In genomic region chr20:36119537-36119936, GRCh38 we compare ENCODE assay signal across 25 cellular contexts. TPM values are rescaled to one million over a fixed set of nuclear protein-coding genes. Genes with fewer than 3 reads are reported as not detected.
DNase-seq lines count a peak whose midpoint lies in the region; ATAC-seq, FAIRE-seq and TF ChIP-seq lines count a peak whose summit lies in the region.
"Had no signal": no experiment of that assay in that cellular context is flagged by ENCODE, and none has a peak within 500 bp of the region (broad histone marks: within the 10 kb centered on the region; RNA-seq: fewer than 3 reads in every experiment).

No MANE protein-coding gene starts in this region.

- H2AFZ ChIP-seq in IMR-90 (replicated peaks; ENCODE audit: low read length, poor library complexity) = no peak overlapping the region
- no peak overlapping the region for H2AFZ ChIP-seq in trophoblast cell (ENCODE audit: insufficient read depth, low read length, poor library complexity)

- no peak overlapping the region for H3K4me3 Mint-ChIP-seq in Caco-2 (ENCODE audit: unreplicated experiment)
- no peak overlapping the region for H3K4me3 Mint-ChIP-seq in T-helper 2 cell treated with Interferon-gamma antibody and Interleukin-4, amounts not matched to agents 5 μg/mL and 100 μg/mL, for 36 hours
- H3K4me3 Mint-ChIP-seq: CD14-positive monocyte; CD4-positive, alpha-beta memory T cell; CD4-positive, CD25-positive, alpha-beta regulatory T cell; CD8-positive, alpha-beta memory T cell had no signal

- H4K5ac ChIP-seq in IMR-90 (ENCODE audit: low read depth, low read length) = no peak overlapping the region

- no peaks in the 10 kb centered on the region for H3K9me3 Mint-ChIP-seq in Caco-2 (ENCODE audit: unreplicated experiment)
- H3K9me3 Mint-ChIP-seq in T-helper 2 cell treated with Interferon-gamma antibody and Interleukin-4, amounts not matched to agents 5 μg/mL and 100 μg/mL, for 36 hours = no peaks in the 10 kb centered on the region
- H3K9me3 Mint-ChIP-seq: CD4-positive, alpha-beta memory T cell; CD4-positive, CD25-positive, alpha-beta regulatory T cell; CD8-positive, alpha-beta memory T cell had no signal

- peaks cover 4% of the 10 kb centered on the region for H3K9me1 ChIP-seq in IMR-90 (ENCODE audit: insufficient read depth, low read length)

- H3K9ac ChIP-seq in IMR-90 (ENCODE audit: low read depth, low read length) (no peak overlapping the region), trophoblast cell (ENCODE audit: low read length) (no peak overlapping the region)
- H3K9ac ChIP-seq: BLaER1 had no signal

- H3K27me3 ChIP-seq in Caco-2 (replicated peaks; ENCODE audit: control insufficient read depth, insufficient read depth, low read length) (no peaks in the 10 kb centered on the region), IMR-90 (ENCODE audit: control insufficient read depth, insufficient read depth, low read length) (peaks cover 20% of the 10 kb centered on the region), Panc1 (ENCODE audit: control insufficient read depth, insufficient read depth, low read length) (peaks cover 2% of the 10 kb centered on the region; the same call in 1 of the 2 replicates), trophoblast cell (ENCODE audit: insufficient read depth, low read length) (no peaks in the 10 kb centered on the region), pancreas (no peaks in the 10 kb centered on the region), heart right ventricle (no peaks in the 10 kb centered on the region)
- H3K27me3 ChIP-seq: BE2C, BLaER1 had no signal

- intact Hi-C loops in Caco-2 (cut with micrococcal nuclease; ENCODE audit: unreplicated experiment) = no loop called here
- intact Hi-C loops in IMR-90 (cut with micrococcal nuclease) = no loop called here
- intact Hi-C loops in Panc1 (cut with micrococcal nuclease; ENCODE audit: unreplicated experiment) = no loop called here
- intact Hi-C loops in pancreas (cut with DNase I) = no loop called here
- intact Hi-C loops in heart right ventricle (cut with DNase I) = no loop called here

- ATAC-seq in IMR-90 (ENCODE audit: low read depth) (no peak), Panc1 (0 out of 2 replicates have a peak, but pooled peaks have one; percentile 27), pancreas (no peak), heart right ventricle (no peak)

- H2BK20ac ChIP-seq in IMR-90 (ENCODE audit: low read depth, low read length) = no peak overlapping the region

- H2BK5ac ChIP-seq in IMR-90 (ENCODE audit: low read depth, low read length, poor library complexity, severe bottlenecking) = no peak overlapping the region
- H2BK5ac ChIP-seq in trophoblast cell (ENCODE audit: low read depth, low read length, poor library complexity) = no peak overlapping the region

- DNase-seq in Caco-2 (no peak), IMR-90 (no peak), Panc1 (ENCODE audit: low read depth, low spot score) (no peak), trophoblast cell (no peak), pancreas (no peak), heart right ventricle (no peak)
- no peak for DNase-seq in T-helper 2 cell treated with Interferon-gamma antibody and Interleukin-4, amounts not matched to agents 5 μg/mL and 100 μg/mL, for 36 hours (ENCODE audit: low spot score)
- DNase-seq: 8988T; ACHN; BE2C; C1 segment of cervical spinal cord; Calu3; CD4-positive, alpha-beta memory T cell; CD4-positive, CD25-positive, alpha-beta regulatory T cell; CD8-positive, alpha-beta memory T cell; COR-L47; DMS79 treated with DMSO at 0.1 percent for 48 hours; GF-D8 had no signal

- H3K4me1 Mint-ChIP-seq in Caco-2 (ENCODE audit: low read depth, unreplicated experiment) = peaks cover 28% of the 10 kb centered on the region
- no peaks in the 10 kb centered on the region for H3K4me1 Mint-ChIP-seq in T-helper 2 cell treated with Interferon-gamma antibody and Interleukin-4, amounts not matched to agents 5 μg/mL and 100 μg/mL, for 36 hours (ENCODE audit: low read depth)
- H3K4me1 Mint-ChIP-seq: CD4-positive, alpha-beta memory T cell; CD4-positive, CD25-positive, alpha-beta regulatory T cell; CD8-positive, alpha-beta memory T cell had no signal

- no peak overlapping the region for H2BK12ac ChIP-seq in trophoblast cell (ENCODE audit: low read length)

- H3K4me3 ChIP-seq in Caco-2 (ENCODE audit: low read depth, low read length) (no peak overlapping the region), IMR-90 (ENCODE audit: insufficient read depth, low read depth, low read length) (no peak overlapping the region), Panc1 (ENCODE audit: low read depth in 2 of 2, low read length in 2 of 2) (no peak overlapping the region), trophoblast cell (ENCODE audit: low read depth, low read length) (no peak overlapping the region), pancreas (no peak overlapping the region), heart right ventricle (no peak overlapping the region)
- H3K4me3 ChIP-seq: BLaER1 had no signal

- H2AK9ac ChIP-seq in IMR-90 (replicated peaks; ENCODE audit: low read depth, low read length, poor library complexity) = no peak overlapping the region

- BruUV-seq in Caco-2 (replicated peaks; lab: Mats Ljungman, UMichigan) (no TSS peak), IMR-90 (replicated peaks; lab: Mats Ljungman, UMichigan) (no TSS peak), Panc1 (replicated peaks; lab: Mats Ljungman, UMichigan) (no TSS peak)

- 83% methylated on average over 1 of the region's 6 CpGs; no CpG with 5 or more reads in 1 of the 2 experiments for WGBS in IMR-90 (ENCODE audit: extremely low coverage in 2 of 2, insufficient read length in 1 of 2), 2 experiments
- no CpG with 5 or more reads among the region's 6 CpGs for WGBS in trophoblast cell (ENCODE audit: extremely low coverage, insufficient coverage, insufficient read length)
- WGBS in pancreas, 2 donors = 90 to 100% methylated on average over 6 of the region's 6 CpGs
- 79 to 88% methylated on average over 6 of the region's 6 CpGs for WGBS in heart right ventricle, 2 donors

- H2AK5ac ChIP-seq in IMR-90 (ENCODE audit: low read depth, low read length) = peak overlapping the region; percentile 24; the same call in 1 of the 2 replicates
- no peak overlapping the region for H2AK5ac ChIP-seq in trophoblast cell (ENCODE audit: low read length)

- no peak overlapping the region for H4K12ac ChIP-seq in trophoblast cell (ENCODE audit: low read depth, low read length)

- TF ChIP-seq CTCF in Caco-2 (IDR thresholded peaks at IDR 0.05; ENCODE audit: insufficient read depth in 1 of 2, low read depth in 1 of 2, low read length in 1 of 2, severe bottlenecking in 1 of 2, unreplicated experiment in 1 of 2) (no peak), IMR-90 (conservative IDR thresholded peaks at IDR 0.05; ENCODE audit: low read depth, low read length) (no peak), Panc1 (IDR thresholded peaks at IDR 0.05) (no peak), pancreas (IDR thresholded peaks at IDR 0.05) (no peak), heart right ventricle (IDR thresholded peaks at IDR 0.05) (no peak)

- H3K79me1 ChIP-seq in IMR-90 (ENCODE audit: low read depth in 1 of 2, low read length in 2 of 2) (no peaks in the 10 kb centered on the region), trophoblast cell (ENCODE audit: low read length) (peaks cover 2% of the 10 kb centered on the region)

- H3K27ac ChIP-seq in IMR-90 (ENCODE audit: insufficient read depth, low read length) (no peak overlapping the region), Panc1 (ENCODE audit: low read length) (no peak overlapping the region), trophoblast cell (ENCODE audit: low read depth, low read length) (no peak overlapping the region), pancreas (no peak overlapping the region), heart right ventricle (no peak overlapping the region)
- H3K27ac ChIP-seq: BLaER1 had no signal

- POLR2A ChIA-PET in Caco-2 (lab: Charles Lee) (no interaction called here), IMR-90 (lab: Charles Lee; ENCODE audit: unreplicated experiment) (no interaction called here), Panc1 (lab: Charles Lee) (no interaction called here)

- no peak overlapping the region for H3K23ac ChIP-seq in IMR-90 (ENCODE audit: low read depth, low read length)
- H3K23ac ChIP-seq in trophoblast cell (ENCODE audit: low read length) = peak overlapping the region; percentile 23

- no peak for FAIRE-seq in pancreas (lab: Jason Lieb, UNC)
- FAIRE-seq: A204.1, D721Med, G401.6, GM12891, GM19239 had no signal

- no peak for TF ChIP-seq POLR2A in IMR-90 (IDR thresholded peaks at IDR 0.05; ENCODE audit: low read depth, low read length)

- H3K56ac ChIP-seq in IMR-90 (ENCODE audit: extremely low read depth, insufficient read depth, low read length) = no peak overlapping the region

- no peak overlapping the region for H4K8ac ChIP-seq in IMR-90 (ENCODE audit: low read depth in 2 of 2, low read length in 2 of 2)
- no peak overlapping the region for H4K8ac ChIP-seq in trophoblast cell (ENCODE audit: low read depth, low read length)

- H2BK15ac ChIP-seq in IMR-90 (ENCODE audit: low read depth, low read length) = no peak overlapping the region

- H3K4me2 ChIP-seq in IMR-90 (ENCODE audit: low read depth, low read length) = no peak overlapping the region
- no peak overlapping the region for H3K4me2 ChIP-seq in trophoblast cell (ENCODE audit: low read length)
- H3K4me2 ChIP-seq: BLaER1 had no signal

- no peak overlapping the region for H3K14ac ChIP-seq in IMR-90 (replicated peaks; ENCODE audit: low read depth, low read length)
- H3K14ac ChIP-seq in trophoblast cell (ENCODE audit: low read length) = no peak overlapping the region

- H3K4ac ChIP-seq in IMR-90 (ENCODE audit: low read depth, low read length) = no peak overlapping the region
- no peak overlapping the region for H3K4ac ChIP-seq in trophoblast cell (ENCODE audit: low read depth, low read length)

- CTCF ChIA-PET in Caco-2 (lab: Charles Lee) (interaction anchor here (1.5 to 2.3 kb wide), 2 partner anchors 83 to 127 kb away, joined by 3 to 12 read pairs; no protein-coding TSS in a partner anchor), IMR-90 (lab: Yijun Ruan, JAX) (interaction anchor here (0.9 to 1.4 kb wide), 3 partner anchors 8 to 19 kb away, joined by 3 to 9 read pairs (median 3); no protein-coding TSS in a partner anchor), Panc1 (lab: Charles Lee) (no interaction called here)

- peaks cover 1% of the 10 kb centered on the region; the same call in 1 of the 2 replicates for H3K36me3 ChIP-seq in Caco-2 (ENCODE audit: control insufficient read depth, insufficient read depth, low read length)
- H3K36me3 ChIP-seq in IMR-90 (ENCODE audit: control insufficient read depth, insufficient read depth, low read length) = no peaks in the 10 kb centered on the region
- no peaks in the 10 kb centered on the region for H3K36me3 ChIP-seq in Panc1 (ENCODE audit: control insufficient read depth, insufficient read depth, low read length)
- H3K36me3 ChIP-seq in trophoblast cell (ENCODE audit: control insufficient read depth in 1 of 2, insufficient read depth in 2 of 2, low read length in 2 of 2) = no peaks in the 10 kb centered on the region
- no peaks in the 10 kb centered on the region for H3K36me3 ChIP-seq in pancreas
- H3K36me3 ChIP-seq in heart right ventricle = no peaks in the 10 kb centered on the region
- H3K36me3 ChIP-seq: BE2C, BLaER1 had no signal

- peaks cover 36% of the 10 kb centered on the region for H3K36me3 Mint-ChIP-seq in Caco-2 (ENCODE audit: insufficient read depth, unreplicated experiment)
- H3K36me3 Mint-ChIP-seq in T-helper 2 cell treated with Interferon-gamma antibody and Interleukin-4, amounts not matched to agents 5 μg/mL and 100 μg/mL, for 36 hours (ENCODE audit: low read depth) = no peaks in the 10 kb centered on the region
- H3K36me3 Mint-ChIP-seq: CD14-positive monocyte; CD4-positive, alpha-beta memory T cell; CD4-positive, CD25-positive, alpha-beta regulatory T cell; CD8-positive, alpha-beta memory T cell had no signal

- H4K20me1 ChIP-seq in IMR-90 (ENCODE audit: insufficient read depth, low read length) = 0 out of 2 replicates have a peak, but pooled peaks cover 3% of the 10 kb centered on the region
- H4K20me1 ChIP-seq: BLaER1 had no signal

- peak overlapping the region; percentile 3 for H3K27ac Mint-ChIP-seq in Caco-2 (ENCODE audit: unreplicated experiment)
- no peak overlapping the region for H3K27ac Mint-ChIP-seq in T-helper 2 cell treated with Interferon-gamma antibody and Interleukin-4, amounts not matched to agents 5 μg/mL and 100 μg/mL, for 36 hours
- H3K27ac Mint-ChIP-seq: CD14-positive monocyte; CD4-positive, CD25-positive, alpha-beta regulatory T cell had no signal

- no peaks in the 10 kb centered on the region for H3K9me3 ChIP-seq in Caco-2
- H3K9me3 ChIP-seq in IMR-90 (ENCODE audit: control insufficient read depth, insufficient read depth, low read length) = no peaks in the 10 kb centered on the region
- no peaks in the 10 kb centered on the region for H3K9me3 ChIP-seq in Panc1 (ENCODE audit: control insufficient read depth, insufficient read depth, low read depth, low read length)
- no peaks in the 10 kb centered on the region for H3K9me3 ChIP-seq in trophoblast cell (ENCODE audit: insufficient read depth, low read depth, low read length)
- no peaks in the 10 kb centered on the region for H3K9me3 ChIP-seq in pancreas
- no peaks in the 10 kb centered on the region for H3K9me3 ChIP-seq in heart right ventricle
- H3K9me3 ChIP-seq: BE2C, BLaER1 had no signal

- H4K91ac ChIP-seq in IMR-90 (ENCODE audit: insufficient read depth, low read depth, low read length) (no peak overlapping the region), trophoblast cell (ENCODE audit: low read depth, low read length) (no peak overlapping the region)

- no peaks in the 10 kb centered on the region for H3K27me3 Mint-ChIP-seq in Caco-2 (ENCODE audit: insufficient read depth, unreplicated experiment)
- H3K27me3 Mint-ChIP-seq in T-helper 2 cell treated with Interferon-gamma antibody and Interleukin-4, amounts not matched to agents 5 μg/mL and 100 μg/mL, for 36 hours (ENCODE audit: low read depth) = peaks cover 4% of the 10 kb centered on the region

- in situ Hi-C loops in IMR-90 (cut with MboI; ENCODE audit: low sequenced_read_pairs) = no loop called here
- in situ Hi-C loops in Panc1 (cut with HindIII; ENCODE audit: low pct_unique_long_range_greater_than_20kb, low sequenced_read_pairs) = no loop called here

- TF ChIP-seq RAD21 in IMR-90 (IDR thresholded peaks at IDR 0.05; ENCODE audit: low read length) = no peak

- no peak overlapping the region for H3K18ac ChIP-seq in IMR-90 (ENCODE audit: low read depth, low read length)
- H3K18ac ChIP-seq in trophoblast cell (ENCODE audit: low read length) = no peak overlapping the region

- peaks cover 22% of the 10 kb centered on the region for H3K4me1 ChIP-seq in Caco-2
- peaks cover 3% of the 10 kb centered on the region; the same call in 1 of the 2 replicates for H3K4me1 ChIP-seq in IMR-90 (ENCODE audit: control insufficient read depth, insufficient read depth, low read length)
- H3K4me1 ChIP-seq in Panc1 (ENCODE audit: control insufficient read depth, insufficient read depth, low read length) = no peaks in the 10 kb centered on the region
- H3K4me1 ChIP-seq in trophoblast cell (ENCODE audit: control insufficient read depth in 1 of 2, insufficient read depth in 2 of 2, low read length in 2 of 2) = peaks cover 27 to 29% of the 10 kb centered on the region in 2 experiments
- peaks cover 4 to 11% (median 10%) of the 10 kb centered on the region in 3 donors for H3K4me1 ChIP-seq in pancreas
- peaks cover 0 to 12% (median 0%) of the 10 kb centered on the region in 9 donors for H3K4me1 ChIP-seq in heart right ventricle
- H3K4me1 ChIP-seq: BE2C had no signal

- dilution Hi-C loops in IMR-90 (cut with HindIII; ENCODE audit: low sequenced_read_pairs, unreplicated experiment) = no loop called here

- no peaks in the 10 kb centered on the region for H3K79me2 ChIP-seq in trophoblast cell (ENCODE audit: control insufficient read depth, insufficient read depth, low read length, poor library complexity)

- H2BK120ac ChIP-seq in IMR-90 (ENCODE audit: low read depth, low read length) (no peak overlapping the region), trophoblast cell (ENCODE audit: insufficient read depth, low read length, poor library complexity) (no peak overlapping the region)

RNA-seq across cellular contexts. Expression of gene EPB41L1, which starts 35.0 kb away (rescaled TPM):
- 129 and 137 TPM in 2 replicates for total RNA-seq in Caco-2 (2022)
- 12.5 and 13.9 TPM in 2 replicates for total RNA-seq in IMR-90 (2012; rRNA removed)
- 33.6 and 33.7 TPM in 2 replicates for polyA plus RNA-seq in IMR-90 (2012; rRNA removed)
- polyA plus RNA-seq in IMR-90 (2012; cell fraction: cytosol; rRNA removed) = 25.6 and 29.3 TPM in 2 replicates
- polyA plus RNA-seq in IMR-90 (2012; cell fraction: nucleus; rRNA removed; ENCODE audit: low replicate concordance) = 15.7 and 18.4 TPM in 2 replicates
- 8.6 TPM for total RNA-seq in Panc1 (2021; ENCODE audit: unreplicated experiment)
- 9.2 TPM for polyA plus RNA-seq in Panc1 (2012; ENCODE audit: insufficient read length)
- 13.2 and 13.5 TPM in 2 replicates for polyA plus RNA-seq in trophoblast cell (2013)
- total RNA-seq in pancreas = 10 to 100 TPM; 23.4 to 40.5 (median 30.8) TPM
- 10 to 100 TPM; 17.6 to 31.4 TPM for polyA plus RNA-seq in pancreas
- total RNA-seq in heart right ventricle = 10 to 100 TPM; 11.1 to 21.7 (median 16.9) TPM
- 1 to 10 TPM; 7.5 to 8.0 TPM for polyA plus RNA-seq in heart right ventricle
- polyA plus RNA-seq: CD14-positive monocyte; CD4-positive, alpha-beta memory T cell; CD4-positive, CD25-positive, alpha-beta regulatory T cell; CD8-positive, alpha-beta memory T cell had no signal
